In genomic region chr2:60581461-60582282, GRCh38 we compare ENCODE assay signal across 9 cellular contexts. TPM values are rescaled to one million over a fixed set of nuclear protein-coding genes. Genes with fewer than 3 reads are reported as not detected.
A peak's percentile ranks its signal among the peaks of the same experiment; 100 is the strongest.
DNase-seq lines count a peak whose midpoint lies in the region; ATAC-seq and TF ChIP-seq lines count a peak whose summit lies in the region.
"Had no signal": no experiment of that assay in that cellular context is flagged by ENCODE, and none has a peak within 500 bp of the region (broad histone marks: within the 10 kb centered on the region; RNA-seq: fewer than 3 reads in every experiment).

No MANE protein-coding gene starts in this region.

- peaks cover 85% of the 10 kb centered on the region for H3K27me3 ChIP-seq in endodermal cell (ENCODE audit: control insufficient read depth, insufficient read depth, low read length, poor library complexity, severe bottlenecking)

- H3K27me3 Mint-ChIP-seq in endodermal cell (ENCODE audit: insufficient read depth) = peaks cover 84% of the 10 kb centered on the region

- peaks cover 8% of the 10 kb centered on the region for H3K4me1 Mint-ChIP-seq in endodermal cell

- peak overlapping the region; percentile 71 for H3K4me3 ChIP-seq in endodermal cell (ENCODE audit: low read length)

- no peaks in the 10 kb centered on the region for H3K9me3 ChIP-seq in endodermal cell (ENCODE audit: control insufficient read depth, low read length)

- DNase-seq in AG09319 (ENCODE audit: extremely low read depth, low read depth) = no peak
- DNase-seq in NCI-H226 = peak; percentile 29
- DNase-seq in activated CD8-positive, alpha-beta memory T cell treated with anti-CD3 and anti-CD28 coated beads for 24 hours = peak; percentile 88
- DNase-seq in endodermal cell = peak; percentile 90
- DNase-seq in middle frontal gyrus (ENCODE audit: extremely low spot score, low spot score) = peak; percentile 71
- peak; percentile 49 to 61 for DNase-seq in stimulated activated CD8-positive, alpha-beta memory T cell treated with anti-CD3 and anti-CD28 coated beads, Interleukin-2, amount 100 ng/mL, for 48 hours (ENCODE audit: low read depth in 2 of 2)

- H3K27ac ChIP-seq in endodermal cell (ENCODE audit: low read depth, low read length) = peak overlapping the region; percentile 29

- TF ChIP-seq CTCF in AG09319 (IDR thresholded peaks at IDR 0.05; ENCODE audit: low read depth, low read length) (peak; percentile 79), endodermal cell (conservative IDR thresholded peaks at IDR 0.05) (peak; percentile 99)

- H3K27ac Mint-ChIP-seq in endodermal cell = no peak overlapping the region
- H3K27ac Mint-ChIP-seq: T-helper 1 cell treated with Interleukin-12 subunit alpha and Interleukin-12 subunit beta and Interleukin-4 antibody, amounts not matched to agents 30 μg/mL and 1 μg/mL, for 36 hours had no signal

- H3K36me3 ChIP-seq in endodermal cell (ENCODE audit: control insufficient read depth, insufficient read depth, low read length) = no peaks in the 10 kb centered on the region

- WGBS in endodermal cell (ENCODE audit: insufficient coverage in 1 of 2, insufficient read length in 1 of 2), 2 experiments = 9 to 16% methylated on average over 22 to 59 of the region's 59 CpGs

- no peaks in the 10 kb centered on the region for H3K36me3 Mint-ChIP-seq in endodermal cell (ENCODE audit: low read depth)

- no peak overlapping the region for H3K9ac ChIP-seq in endodermal cell (ENCODE audit: extremely low read depth, low read length, poor library complexity, severe bottlenecking)

- ATAC-seq in GM18520 (IDR thresholded peaks at IDR 0.05; ENCODE audit: unreplicated experiment) (peak; percentile 86), HG03066 (IDR thresholded peaks at IDR 0.05; ENCODE audit: low read depth, unreplicated experiment) (peak; percentile 91)

- H3K9me3 Mint-ChIP-seq in endodermal cell = no peaks in the 10 kb centered on the region
- H3K9me3 Mint-ChIP-seq: T-helper 1 cell treated with Interleukin-12 subunit alpha and Interleukin-12 subunit beta and Interleukin-4 antibody, amounts not matched to agents 30 μg/mL and 1 μg/mL, for 36 hours had no signal

- no peaks in the 10 kb centered on the region for H3K4me1 ChIP-seq in endodermal cell (ENCODE audit: control insufficient read depth, insufficient read depth, low read length)

- H3K4me3 Mint-ChIP-seq in endodermal cell = peak overlapping the region; percentile 55
- H3K4me3 Mint-ChIP-seq: T-helper 1 cell treated with Interleukin-12 subunit alpha and Interleukin-12 subunit beta and Interleukin-4 antibody, amounts not matched to agents 30 μg/mL and 1 μg/mL, for 36 hours had no signal

RNA-seq across cellular contexts. Expression of gene BCL11A, which starts 28.2 kb away (rescaled TPM):
- total RNA-seq in endodermal cell = 10 to 100 TPM; 14.7 to 16.3 TPM
- polyA plus RNA-seq in endodermal cell (2013, experiment 1 of 2) = 45.3 TPM
- 38.5 TPM for polyA plus RNA-seq in endodermal cell (2013, experiment 2 of 2)
